In genomic region chr1:9338354-9339250, GRCh38 we compare ENCODE assay signal across 12 cellular contexts. TPM values are rescaled to one million over a fixed set of nuclear protein-coding genes. Genes with fewer than 3 reads are reported as not detected.
A peak's percentile ranks its signal among the peaks of the same experiment; 100 is the strongest.
DNase-seq lines count a peak whose midpoint lies in the region; ATAC-seq and TF ChIP-seq lines count a peak whose summit lies in the region.
"Had no signal": no experiment of that assay in that cellular context is flagged by ENCODE, and none has a peak within 500 bp of the region (broad histone marks: within the 10 kb centered on the region; RNA-seq: fewer than 3 reads in every experiment).

No MANE protein-coding gene starts in this region.

- H3K9me3 ChIP-seq in left ventricle myocardium inferior (replicated peaks) = no peaks in the 10 kb centered on the region
- H3K9me3 ChIP-seq: SJCRH30 had no signal

- peaks cover 5% of the 10 kb centered on the region for H3K9me3 Mint-ChIP-seq in activated CD4-positive, alpha-beta T cell treated with anti-CD3 and anti-CD28 coated beads for 36 hours (ENCODE audit: low read depth)

- intact Hi-C loops in left ventricle myocardium inferior (cut with micrococcal nuclease) (no loop called here), posterior vena cava (cut with DNase I) (no loop called here)
- intact Hi-C loops in activated CD4-positive, alpha-beta T cell treated with anti-CD3 and anti-CD28 coated beads for 36 hours (cut with DNase I, micrococcal nuclease) = no loop called here

- peak overlapping the region; percentile 50 for H3K27ac ChIP-seq in left ventricle myocardium inferior (replicated peaks)
- H3K27ac ChIP-seq: SJCRH30 had no signal

- TF ChIP-seq CTCF in AG10803 (conservative IDR thresholded peaks at IDR 0.05; ENCODE audit: low read length) = no peak
- no peak for TF ChIP-seq CTCF in astrocyte of the spinal cord (IDR thresholded peaks at IDR 0.05; ENCODE audit: low read depth, low read length)
- no peak for TF ChIP-seq CTCF in left ventricle myocardium inferior (IDR thresholded peaks at IDR 0.05; ENCODE audit: borderline replicate concordance)

- H3K4me1 ChIP-seq in left ventricle myocardium inferior = peaks cover 48% of the 10 kb centered on the region
- H3K4me1 ChIP-seq: SJCRH30 had no signal

- H3K27me3 Mint-ChIP-seq in activated CD4-positive, alpha-beta T cell treated with anti-CD3 and anti-CD28 coated beads for 36 hours = no peaks in the 10 kb centered on the region

- no peaks in the 10 kb centered on the region for H3K27me3 ChIP-seq in left ventricle myocardium inferior (ENCODE audit: low read depth)

- no peak overlapping the region for H3K4me3 ChIP-seq in AG10803 (ENCODE audit: low read length)
- no peak overlapping the region for H3K4me3 ChIP-seq in astrocyte of the spinal cord (ENCODE audit: low read depth, low read length)
- no peak overlapping the region for H3K4me3 ChIP-seq in left ventricle myocardium inferior
- H3K4me3 ChIP-seq: SJCRH30 had no signal

- H3K36me3 Mint-ChIP-seq in activated CD4-positive, alpha-beta T cell treated with anti-CD3 and anti-CD28 coated beads for 36 hours (ENCODE audit: low read depth) = no peaks in the 10 kb centered on the region

- CTCF ChIA-PET in activated CD4-positive, alpha-beta T cell treated with anti-CD3 and anti-CD28 coated beads for 36 hours (lab: Charles Lee) = no interaction called here

- POLR2A ChIA-PET in activated CD4-positive, alpha-beta T cell treated with anti-CD3 and anti-CD28 coated beads for 36 hours (lab: Charles Lee) = no interaction called here

- H3K27ac Mint-ChIP-seq in activated CD4-positive, alpha-beta T cell treated with anti-CD3 and anti-CD28 coated beads for 36 hours = no peak overlapping the region

- ATAC-seq in activated CD4-positive, alpha-beta T cell treated with anti-CD3 and anti-CD28 coated beads for 36 hours = no peak

- in situ Hi-C loops in astrocyte of the spinal cord (cut with HindIII; ENCODE audit: low sequenced_read_pairs) = no loop called here

- H3K36me3 ChIP-seq in left ventricle myocardium inferior = no peaks in the 10 kb centered on the region
- H3K36me3 ChIP-seq: SJCRH30 had no signal

- DNase-seq in AG10803 (ENCODE audit: low read depth) (peak; percentile 44), astrocyte of the spinal cord (ENCODE audit: low read depth, low spot score) (peak; percentile 39), left ventricle myocardium inferior (no peak), posterior vena cava (ENCODE audit: low spot score) (peak; percentile 88), SK-N-DZ (ENCODE audit: low spot score) (no peak), T-helper 2 cell (no peak)
- DNase-seq in activated CD4-positive, alpha-beta T cell treated with anti-CD3 and anti-CD28 coated beads for 36 hours = no peak
- DNase-seq in activated CD8-positive, alpha-beta memory T cell treated with anti-CD3 and anti-CD28 coated beads for 24 hours = no peak
- DNase-seq: activated effector memory CD4-positive, alpha-beta T cell treated with Interleukin-2 at 50 U/mL for 16 hours; GOT3; MM.1S; SJCRH30 had no signal

- no peak overlapping the region for H3K4me3 Mint-ChIP-seq in activated CD4-positive, alpha-beta T cell treated with anti-CD3 and anti-CD28 coated beads for 36 hours

- H3K4me1 Mint-ChIP-seq in activated CD4-positive, alpha-beta T cell treated with anti-CD3 and anti-CD28 coated beads for 36 hours = no peaks in the 10 kb centered on the region

RNA-seq across cellular contexts. Expression of gene SPSB1, which starts 45.9 kb away (rescaled TPM):
- total RNA-seq in left ventricle myocardium inferior (17.6 TPM), posterior vena cava (10 to 100 TPM; 30.9 to 48.0 TPM)
- 1.3 and 1.8 TPM in 2 replicates for polyA plus RNA-seq in SK-N-DZ (2014; cell fraction: cytosol; rRNA removed)
- 0.81 and 1.3 TPM in 2 replicates for polyA plus RNA-seq in SK-N-DZ (2014; cell fraction: nucleus; rRNA removed)
- total RNA-seq in activated CD4-positive, alpha-beta T cell treated with anti-CD3 and anti-CD28 coated beads for 36 hours = 1 to 10 TPM; 5.7 to 6.8 TPM

Comparison
In these comparisons a context has a peak if more than half of its experiments do, and no peak if none do; other contexts are left out.
1. DNase-seq: peak in AG10803 (single experiment), astrocyte of the spinal cord (single experiment) and posterior vena cava (single experiment); none in left ventricle myocardium inferior (single experiment), SK-N-DZ (single experiment), activated CD4-positive, alpha-beta T cell treated with anti-CD3 and anti-CD28 coated beads for 36 hours (single experiment), T-helper 2 cell (0 of 5) and activated CD8-positive, alpha-beta memory T cell treated with anti-CD3 and anti-CD28 coated beads for 24 hours (single experiment).